Comparison of ENCODE assay signal across 23 cellular contexts in the genomic region with DNA sequence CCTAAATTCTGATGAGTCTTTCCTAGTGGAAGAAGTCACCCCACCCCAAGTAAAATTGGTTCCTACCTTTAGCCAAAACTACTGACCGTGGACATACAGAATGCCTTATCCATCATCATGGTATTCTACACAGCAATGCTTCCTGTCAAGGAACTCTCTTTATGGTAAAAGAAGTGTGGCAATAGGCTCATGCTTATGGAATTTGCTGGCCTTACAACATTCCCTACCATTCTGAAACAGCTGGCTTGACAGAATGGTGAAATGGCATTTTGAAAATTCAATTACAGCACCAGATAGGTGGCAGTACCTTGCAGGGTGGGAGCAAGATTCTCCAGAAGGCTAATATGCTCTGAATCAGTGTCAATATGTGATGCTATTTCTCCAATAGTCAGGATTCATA.
"Had no signal": no experiment of that assay in that cellular context is flagged by ENCODE, and none has a peak within 500 bp of the region (broad histone marks: within the 10 kb centered on the region; RNA-seq: fewer than 3 reads in every experiment).

No MANE protein-coding gene starts in this region.

- H3K9me3 Mint-ChIP-seq: effector memory CD8-positive, alpha-beta T cell had no signal

- H3K4me1 Mint-ChIP-seq: stimulated activated naive CD8-positive, alpha-beta T cell treated with anti-CD3 and anti-CD28 coated beads, Interleukin-15, amount 100 ng/mL, for 72 hours; WTC11 had no signal

- H3K4me3 Mint-ChIP-seq: activated CD8-positive, alpha-beta T cell treated with anti-CD3 and anti-CD28 coated beads, Interleukin-2, amount 10 ng/mL, durations not matched to agents 7 days and 5 days; activated T-cell treated with anti-CD3 and anti-CD28 coated beads, Interleukin-2, amount 50 U/mL, for 72 hours; brain; dendritic cell treated with granulocyte-macrophage colony-stimulating factor and Interleukin-4, amounts not matched to agents 40 ng/mL and 50 ng/mL, for 4 days; effector memory CD8-positive, alpha-beta T cell; nephron progenitor cell; stimulated activated naive CD8-positive, alpha-beta T cell treated with anti-CD3 and anti-CD28 coated beads, Interleukin-15, amount 100 ng/mL, for 72 hours; WTC11 had no signal

- H3K27ac ChIP-seq: prostate gland, upper lobe of left lung had no signal

- ATAC-seq: activated CD8-positive, alpha-beta T cell treated with anti-CD3 and anti-CD28 coated beads, Interleukin-2, amount 10 ng/mL, durations not matched to agents 7 days and 5 days; activated naive CD4-positive, alpha-beta T cell treated with anti-CD3 and anti-CD28 coated beads, Interleukin-2, amount 50 U/mL, for 72 hours; activated T-cell treated with anti-CD3 and anti-CD28 coated beads, Interleukin-2, amount 50 U/mL, for 72 hours; effector memory CD8-positive, alpha-beta T cell; right cardiac atrium; stimulated activated naive CD8-positive, alpha-beta T cell treated with anti-CD3 and anti-CD28 coated beads, Interleukin-15, amount 100 ng/mL, for 72 hours; WTC11 had no signal

- H3K4me3 ChIP-seq: prostate gland, upper lobe of left lung had no signal

- H3K9me3 ChIP-seq: prostate gland, upper lobe of left lung had no signal

- H3K4me1 ChIP-seq: prostate gland, upper lobe of left lung had no signal

- FAIRE-seq: small intestine, TTC549 had no signal

- H3K36me3 Mint-ChIP-seq: brain had no signal

- DNase-seq: activated CD4-positive, alpha-beta T cell treated with anti-CD3 and anti-CD28 coated beads for 48 hours; activated CD8-positive, alpha-beta memory T cell treated with anti-CD3 and anti-CD28 coated beads, Interleukin-2, amount 50 U/mL, for 4 hours; activated CD8-positive, alpha-beta T cell treated with anti-CD3 and anti-CD28 coated beads, Interleukin-2, amount 10 ng/mL, durations not matched to agents 7 days and 5 days; activated gamma-delta T cell; activated T-cell treated with anti-CD3 and anti-CD28 coated beads, Interleukin-2, amount 50 U/mL, for 72 hours; amygdala; cerebellar nuclear complex; effector memory CD8-positive, alpha-beta T cell; hippocampal formation; kidney glomerular epithelial cell; nephron progenitor cell; occipital lobe; right cardiac atrium; small intestine; stimulated activated naive CD8-positive, alpha-beta T cell treated with anti-CD3 and anti-CD28 coated beads, Interleukin-15, amount 100 ng/mL, for 72 hours; SW 1271; upper lobe of left lung had no signal

- H3K27ac Mint-ChIP-seq: activated CD8-positive, alpha-beta T cell treated with anti-CD3 and anti-CD28 coated beads, Interleukin-2, amount 10 ng/mL, durations not matched to agents 7 days and 5 days; activated naive CD4-positive, alpha-beta T cell treated with anti-CD3 and anti-CD28 coated beads, Interleukin-2, amount 50 U/mL, for 72 hours; activated T-cell treated with anti-CD3 and anti-CD28 coated beads, Interleukin-2, amount 50 U/mL, for 72 hours; brain; dendritic cell treated with granulocyte-macrophage colony-stimulating factor and Interleukin-4, amounts not matched to agents 40 ng/mL and 50 ng/mL, for 4 days; effector memory CD8-positive, alpha-beta T cell; nephron progenitor cell; stimulated activated naive CD8-positive, alpha-beta T cell treated with anti-CD3 and anti-CD28 coated beads, Interleukin-15, amount 100 ng/mL, for 72 hours; WTC11 had no signal

- H3K27me3 ChIP-seq: upper lobe of left lung had no signal

- H3K27me3 Mint-ChIP-seq: brain had no signal

- H3K36me3 ChIP-seq: prostate gland, upper lobe of left lung had no signal
